1 cellular context compared by ENCODE assay signal in the genomic region with DNA sequence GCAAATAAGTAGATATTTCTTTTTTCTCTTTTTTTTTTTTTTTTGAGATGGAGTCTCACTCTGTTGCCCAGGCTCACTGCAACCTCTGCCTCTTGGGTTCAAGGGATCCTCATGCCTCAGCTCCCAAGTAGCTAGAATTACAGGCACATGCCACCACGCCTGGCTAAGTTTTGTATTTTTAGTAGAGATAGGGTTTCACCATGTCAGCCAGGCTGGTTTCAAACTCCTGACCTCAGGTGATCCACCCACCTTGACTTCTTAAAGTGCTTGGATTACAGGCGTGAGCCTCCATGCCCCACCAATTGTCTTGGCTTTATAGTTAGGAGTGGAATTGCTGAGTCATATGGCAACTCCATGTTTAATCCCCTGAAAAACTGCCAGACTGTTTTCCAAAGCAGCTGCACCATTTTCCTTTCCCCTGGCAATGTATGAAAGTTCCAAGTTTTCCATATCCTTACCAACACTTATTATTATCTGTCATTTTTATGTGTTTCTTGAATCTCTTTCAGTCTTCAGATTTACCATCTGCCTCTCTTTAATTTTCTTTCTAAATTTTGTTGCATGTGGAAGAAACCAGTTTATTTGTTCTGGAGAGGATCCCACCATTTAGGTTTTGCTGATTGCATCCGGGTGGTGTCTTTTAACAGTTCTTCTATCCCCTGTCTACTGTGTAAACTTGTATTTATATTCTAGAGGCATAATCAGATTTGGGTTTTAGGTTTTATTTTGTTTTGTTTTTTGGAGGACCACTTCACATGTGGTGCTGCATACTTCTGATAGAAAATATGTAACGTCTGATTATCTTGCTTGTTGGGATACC.
TF ChIP-seq lines count a peak whose summit lies in the region.

No MANE protein-coding gene starts in this region.

TF ChIP-seq in HepG2, 621 proteins besides CTCF, POLR2A, EP300 and RAD21:
- TF ChIP-seq PTBP1 (IDR thresholded peaks at IDR 0.05; ENCODE audit: low read depth, low read length, poor library complexity, severe bottlenecking) (no peak), ZNF7 (CRISPR knock-in tag; IDR thresholded peaks at IDR 0.05) (peak; percentile 39), ZFP82 (CRISPR knock-in tag; IDR thresholded peaks at IDR 0.05; ENCODE audit: borderline replicate concordance) (no peak), FOXM1 (CRISPR knock-in tag; IDR thresholded peaks at IDR 0.05) (no peak), YY1 (IDR thresholded peaks at IDR 0.05; ENCODE audit: insufficient read depth, insufficient replicate concordance, low read depth, low read length) (no peak), ZNF260 (CRISPR knock-in tag; IDR thresholded peaks at IDR 0.05; ENCODE audit: borderline replicate concordance, low read depth) (no peak), MAFF (IDR thresholded peaks at IDR 0.05; ENCODE audit: low read depth, low read length) (peak; percentile 40; the same call in 1 of the 2 replicates), BCL6 (CRISPR knock-in tag; IDR thresholded peaks at IDR 0.05) (no peak), KLF12 (CRISPR knock-in tag; IDR thresholded peaks at IDR 0.05; ENCODE audit: borderline replicate concordance) (no peak), FOXO1 (CRISPR knock-in tag; IDR thresholded peaks at IDR 0.05) (no peak), CBX1 (IDR thresholded peaks at IDR 0.05; ENCODE audit: low read depth) (no peak), ZFAT (CRISPR knock-in tag; conservative IDR thresholded peaks at IDR 0.05) (no peak), XRCC5 (optimal IDR thresholded peaks at IDR 0.05; ENCODE audit: low read length) (no peak), SKI (IDR thresholded peaks at IDR 0.05; ENCODE audit: partially characterized antibody) (no peak), NFE2L2 (IDR thresholded peaks at IDR 0.05; ENCODE audit: low read length) (peak; percentile 85), NFKB2 (CRISPR knock-in tag; IDR thresholded peaks at IDR 0.05; ENCODE audit: borderline replicate concordance) (no peak), ZFX (CRISPR knock-in tag; IDR thresholded peaks at IDR 0.05; ENCODE audit: low read depth) (no peak), IKZF1 (IDR thresholded peaks at IDR 0.05) (no peak), ZFY (CRISPR knock-in tag; IDR thresholded peaks at IDR 0.05) (no peak), ZNF484 (CRISPR knock-in tag; IDR thresholded peaks at IDR 0.05; ENCODE audit: borderline replicate concordance, low read depth) (peak; percentile 97; the same call in 1 of the 2 replicates), MAFK (conservative IDR thresholded peaks at IDR 0.05 in 1 of 2, IDR thresholded peaks at IDR 0.05 in 1 of 2; ENCODE audit: low read length in 2 of 2) (peak; percentile 47 to 56), SIN3B (IDR thresholded peaks at IDR 0.05; ENCODE audit: low read length) (no peak), SMARCC2 (IDR thresholded peaks at IDR 0.05) (no peak)
- TF ChIP-seq, protein P1, sequence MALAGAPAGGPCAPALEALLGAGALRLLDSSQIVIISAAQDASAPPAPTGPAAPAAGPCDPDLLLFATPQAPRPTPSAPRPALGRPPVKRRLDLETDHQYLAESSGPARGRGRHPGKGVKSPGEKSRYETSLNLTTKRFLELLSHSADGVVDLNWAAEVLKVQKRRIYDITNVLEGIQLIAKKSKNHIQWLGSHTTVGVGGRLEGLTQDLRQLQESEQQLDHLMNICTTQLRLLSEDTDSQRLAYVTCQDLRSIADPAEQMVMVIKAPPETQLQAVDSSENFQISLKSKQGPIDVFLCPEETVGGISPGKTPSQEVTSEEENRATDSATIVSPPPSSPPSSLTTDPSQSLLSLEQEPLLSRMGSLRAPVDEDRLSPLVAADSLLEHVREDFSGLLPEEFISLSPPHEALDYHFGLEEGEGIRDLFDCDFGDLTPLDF (CRISPR knock-in tag; IDR thresholded peaks at IDR 0.05), result no peak
- TF ChIP-seq, protein P2, sequence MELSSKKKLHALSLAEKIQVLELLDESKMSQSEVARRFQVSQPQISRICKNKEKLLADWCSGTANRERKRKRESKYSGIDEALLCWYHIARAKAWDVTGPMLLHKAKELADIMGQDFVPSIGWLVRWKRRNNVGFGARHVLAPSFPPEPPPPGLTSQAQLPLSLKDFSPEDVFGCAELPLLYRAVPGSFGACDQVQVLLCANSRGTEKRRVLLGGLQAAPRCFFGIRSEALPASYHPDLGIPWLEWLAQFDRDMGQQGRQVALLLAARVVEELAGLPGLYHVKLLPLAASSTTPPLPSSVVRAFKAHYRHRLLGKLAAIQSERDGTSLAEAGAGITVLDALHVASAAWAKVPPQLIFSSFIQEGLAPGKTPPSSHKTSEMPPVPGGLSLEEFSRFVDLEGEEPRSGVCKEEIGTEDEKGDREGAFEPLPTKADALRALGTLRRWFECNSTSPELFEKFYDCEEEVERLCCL (CRISPR knock-in tag; IDR thresholded peaks at IDR 0.05; ENCODE audit: borderline replicate concordance), result no peak
